ENCODE assay signal across 1 cellular context in the genomic region with DNA sequence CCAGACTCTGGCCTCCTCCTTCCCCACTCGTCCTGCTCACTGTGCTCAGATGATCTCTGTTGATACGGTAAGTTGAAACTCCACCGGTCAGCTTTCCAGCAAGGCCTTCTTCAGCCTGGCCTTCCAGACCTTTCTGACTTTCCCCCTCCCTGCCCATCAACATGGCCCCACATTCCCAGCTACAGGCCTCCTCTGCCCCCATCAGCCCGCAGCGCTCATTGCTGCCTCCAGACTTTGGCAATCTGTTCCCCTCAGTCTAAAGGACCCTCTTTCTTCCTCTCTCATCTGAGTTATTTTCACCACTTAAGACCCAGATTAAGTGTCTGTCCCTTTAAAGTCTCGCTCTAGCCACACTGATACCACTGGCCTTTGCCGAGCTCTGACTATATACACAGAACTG.
TF ChIP-seq lines count a peak whose summit lies in the region.

No MANE protein-coding gene starts in this region.

TF ChIP-seq in GM23338, 12 proteins besides CTCF, POLR2A, EP300 and RAD21 (continued from another document):
- TF ChIP-seq, protein P1, sequence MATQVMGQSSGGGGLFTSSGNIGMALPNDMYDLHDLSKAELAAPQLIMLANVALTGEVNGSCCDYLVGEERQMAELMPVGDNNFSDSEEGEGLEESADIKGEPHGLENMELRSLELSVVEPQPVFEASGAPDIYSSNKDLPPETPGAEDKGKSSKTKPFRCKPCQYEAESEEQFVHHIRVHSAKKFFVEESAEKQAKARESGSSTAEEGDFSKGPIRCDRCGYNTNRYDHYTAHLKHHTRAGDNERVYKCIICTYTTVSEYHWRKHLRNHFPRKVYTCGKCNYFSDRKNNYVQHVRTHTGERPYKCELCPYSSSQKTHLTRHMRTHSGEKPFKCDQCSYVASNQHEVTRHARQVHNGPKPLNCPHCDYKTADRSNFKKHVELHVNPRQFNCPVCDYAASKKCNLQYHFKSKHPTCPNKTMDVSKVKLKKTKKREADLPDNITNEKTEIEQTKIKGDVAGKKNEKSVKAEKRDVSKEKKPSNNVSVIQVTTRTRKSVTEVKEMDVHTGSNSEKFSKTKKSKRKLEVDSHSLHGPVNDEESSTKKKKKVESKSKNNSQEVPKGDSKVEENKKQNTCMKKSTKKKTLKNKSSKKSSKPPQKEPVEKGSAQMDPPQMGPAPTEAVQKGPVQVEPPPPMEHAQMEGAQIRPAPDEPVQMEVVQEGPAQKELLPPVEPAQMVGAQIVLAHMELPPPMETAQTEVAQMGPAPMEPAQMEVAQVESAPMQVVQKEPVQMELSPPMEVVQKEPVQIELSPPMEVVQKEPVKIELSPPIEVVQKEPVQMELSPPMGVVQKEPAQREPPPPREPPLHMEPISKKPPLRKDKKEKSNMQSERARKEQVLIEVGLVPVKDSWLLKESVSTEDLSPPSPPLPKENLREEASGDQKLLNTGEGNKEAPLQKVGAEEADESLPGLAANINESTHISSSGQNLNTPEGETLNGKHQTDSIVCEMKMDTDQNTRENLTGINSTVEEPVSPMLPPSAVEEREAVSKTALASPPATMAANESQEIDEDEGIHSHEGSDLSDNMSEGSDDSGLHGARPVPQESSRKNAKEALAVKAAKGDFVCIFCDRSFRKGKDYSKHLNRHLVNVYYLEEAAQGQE (IDR thresholded peaks at IDR 0.05; ENCODE audit: unreplicated experiment) = no peak
